In the genomic region with DNA sequence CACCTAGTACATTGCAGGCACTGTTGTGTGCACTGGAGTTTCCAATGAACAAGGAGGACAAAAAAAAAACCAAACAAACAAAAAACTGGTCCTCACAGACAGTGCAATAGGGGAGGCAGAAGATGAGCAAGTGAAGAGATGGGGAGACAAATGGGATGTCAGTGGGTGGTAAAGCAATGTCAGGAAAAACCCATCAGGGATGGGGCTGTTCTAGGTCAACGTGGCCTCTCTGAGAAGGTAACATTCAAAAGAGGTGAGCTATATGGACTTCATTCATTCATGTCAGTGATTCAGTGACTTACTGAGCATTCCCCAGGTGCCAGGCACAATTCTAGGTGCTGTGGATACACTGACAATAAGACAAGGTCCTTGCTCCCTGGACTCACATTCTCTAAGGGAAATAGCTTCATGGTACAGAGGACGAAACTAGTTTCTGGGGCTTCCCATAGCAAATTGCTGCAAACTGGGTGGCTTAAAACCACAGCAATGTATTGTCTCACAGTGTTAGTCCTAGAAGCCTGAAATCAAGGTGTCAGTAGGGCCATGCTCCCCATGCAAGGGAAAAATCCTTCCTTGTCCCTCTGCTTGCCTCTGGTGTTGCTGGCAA, we compare ENCODE assay signal across 1 cellular context.
A peak's percentile ranks its signal among the peaks of the same experiment; 100 is the strongest.
TF ChIP-seq lines count a peak whose summit lies in the region.

No MANE protein-coding gene starts in this region.

TF ChIP-seq in GM12878, 131 proteins besides CTCF, POLR2A, EP300 and RAD21 (continued from another document):
- TF ChIP-seq, protein P1, sequence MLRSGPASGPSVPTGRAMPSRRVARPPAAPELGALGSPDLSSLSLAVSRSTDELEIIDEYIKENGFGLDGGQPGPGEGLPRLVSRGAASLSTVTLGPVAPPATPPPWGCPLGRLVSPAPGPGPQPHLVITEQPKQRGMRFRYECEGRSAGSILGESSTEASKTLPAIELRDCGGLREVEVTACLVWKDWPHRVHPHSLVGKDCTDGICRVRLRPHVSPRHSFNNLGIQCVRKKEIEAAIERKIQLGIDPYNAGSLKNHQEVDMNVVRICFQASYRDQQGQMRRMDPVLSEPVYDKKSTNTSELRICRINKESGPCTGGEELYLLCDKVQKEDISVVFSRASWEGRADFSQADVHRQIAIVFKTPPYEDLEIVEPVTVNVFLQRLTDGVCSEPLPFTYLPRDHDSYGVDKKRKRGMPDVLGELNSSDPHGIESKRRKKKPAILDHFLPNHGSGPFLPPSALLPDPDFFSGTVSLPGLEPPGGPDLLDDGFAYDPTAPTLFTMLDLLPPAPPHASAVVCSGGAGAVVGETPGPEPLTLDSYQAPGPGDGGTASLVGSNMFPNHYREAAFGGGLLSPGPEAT (IDR thresholded peaks at IDR 0.05; ENCODE audit: low read depth): peak; percentile 33; the same call in 1 of the 2 replicates
- TF ChIP-seq, protein P2, sequence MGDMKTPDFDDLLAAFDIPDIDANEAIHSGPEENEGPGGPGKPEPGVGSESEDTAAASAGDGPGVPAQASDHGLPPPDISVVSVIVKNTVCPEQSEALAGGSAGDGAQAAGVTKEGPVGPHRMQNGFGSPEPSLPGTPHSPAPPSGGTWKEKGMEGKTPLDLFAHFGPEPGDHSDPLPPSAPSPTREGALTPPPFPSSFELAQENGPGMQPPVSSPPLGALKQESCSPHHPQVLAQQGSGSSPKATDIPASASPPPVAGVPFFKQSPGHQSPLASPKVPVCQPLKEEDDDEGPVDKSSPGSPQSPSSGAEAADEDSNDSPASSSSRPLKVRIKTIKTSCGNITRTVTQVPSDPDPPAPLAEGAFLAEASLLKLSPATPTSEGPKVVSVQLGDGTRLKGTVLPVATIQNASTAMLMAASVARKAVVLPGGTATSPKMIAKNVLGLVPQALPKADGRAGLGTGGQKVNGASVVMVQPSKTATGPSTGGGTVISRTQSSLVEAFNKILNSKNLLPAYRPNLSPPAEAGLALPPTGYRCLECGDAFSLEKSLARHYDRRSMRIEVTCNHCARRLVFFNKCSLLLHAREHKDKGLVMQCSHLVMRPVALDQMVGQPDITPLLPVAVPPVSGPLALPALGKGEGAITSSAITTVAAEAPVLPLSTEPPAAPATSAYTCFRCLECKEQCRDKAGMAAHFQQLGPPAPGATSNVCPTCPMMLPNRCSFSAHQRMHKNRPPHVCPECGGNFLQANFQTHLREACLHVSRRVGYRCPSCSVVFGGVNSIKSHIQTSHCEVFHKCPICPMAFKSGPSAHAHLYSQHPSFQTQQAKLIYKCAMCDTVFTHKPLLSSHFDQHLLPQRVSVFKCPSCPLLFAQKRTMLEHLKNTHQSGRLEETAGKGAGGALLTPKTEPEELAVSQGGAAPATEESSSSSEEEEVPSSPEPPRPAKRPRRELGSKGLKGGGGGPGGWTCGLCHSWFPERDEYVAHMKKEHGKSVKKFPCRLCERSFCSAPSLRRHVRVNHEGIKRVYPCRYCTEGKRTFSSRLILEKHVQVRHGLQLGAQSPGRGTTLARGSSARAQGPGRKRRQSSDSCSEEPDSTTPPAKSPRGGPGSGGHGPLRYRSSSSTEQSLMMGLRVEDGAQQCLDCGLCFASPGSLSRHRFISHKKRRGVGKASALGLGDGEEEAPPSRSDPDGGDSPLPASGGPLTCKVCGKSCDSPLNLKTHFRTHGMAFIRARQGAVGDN (IDR thresholded peaks at IDR 0.05): no peak
- TF ChIP-seq POLR2AphosphoS5 (IDR thresholded peaks at IDR 0.05; ENCODE audit: low read length) (peak; percentile 58), RUNX3 (IDR thresholded peaks at IDR 0.05; ENCODE audit: low read length) (peak; percentile 42; the same call in 1 of the 2 replicates), IKZF2 (IDR thresholded peaks at IDR 0.05) (peak in 1 of 2 experiments; percentile 31; a peak in 2 of 4 replicates), POU2F2 (IDR thresholded peaks at IDR 0.05; ENCODE audit: borderline replicate concordance, low read depth, low read length) (0 out of 3 replicates have a peak, but pooled peaks have one; percentile 23)
- TF ChIP-seq, protein P3, sequence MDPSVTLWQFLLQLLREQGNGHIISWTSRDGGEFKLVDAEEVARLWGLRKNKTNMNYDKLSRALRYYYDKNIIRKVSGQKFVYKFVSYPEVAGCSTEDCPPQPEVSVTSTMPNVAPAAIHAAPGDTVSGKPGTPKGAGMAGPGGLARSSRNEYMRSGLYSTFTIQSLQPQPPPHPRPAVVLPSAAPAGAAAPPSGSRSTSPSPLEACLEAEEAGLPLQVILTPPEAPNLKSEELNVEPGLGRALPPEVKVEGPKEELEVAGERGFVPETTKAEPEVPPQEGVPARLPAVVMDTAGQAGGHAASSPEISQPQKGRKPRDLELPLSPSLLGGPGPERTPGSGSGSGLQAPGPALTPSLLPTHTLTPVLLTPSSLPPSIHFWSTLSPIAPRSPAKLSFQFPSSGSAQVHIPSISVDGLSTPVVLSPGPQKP (IDR thresholded peaks at IDR 0.05; ENCODE audit: low read depth, low read length): no peak
